In the genomic region with DNA sequence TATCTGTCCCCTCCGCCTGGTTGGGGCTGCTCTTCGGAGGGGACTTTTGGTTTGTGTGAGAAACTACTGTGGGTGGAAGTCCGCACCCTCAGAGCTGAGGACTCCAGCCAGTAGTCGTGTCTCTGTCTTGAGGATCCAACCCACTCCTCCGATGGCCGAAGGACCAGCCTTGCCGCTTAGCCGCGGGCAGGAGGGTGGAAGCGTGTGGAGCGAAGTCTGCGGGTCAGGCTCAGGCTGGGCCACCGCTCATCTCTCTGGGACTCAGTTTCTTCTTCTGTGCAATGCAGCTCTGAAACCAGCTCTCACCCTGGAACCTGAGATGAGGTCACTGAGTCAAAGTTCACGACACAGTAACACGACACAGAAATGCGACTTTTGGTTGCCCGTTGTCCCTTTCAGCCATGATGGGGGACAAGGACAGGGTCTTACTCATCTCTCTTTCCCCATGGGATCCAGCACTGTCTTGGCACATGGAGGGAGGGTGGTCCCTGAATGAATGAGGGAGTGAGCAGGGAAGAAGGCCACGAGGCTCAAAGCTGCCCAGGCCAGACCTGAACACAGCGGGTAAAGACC, we compare ENCODE assay signal across 2 cellular contexts.
A peak's percentile ranks its signal among the peaks of the same experiment; 100 is the strongest.
TF ChIP-seq lines count a peak whose summit lies in the region.

No MANE protein-coding gene starts in this region.

TF ChIP-seq in GM23338, 12 proteins besides CTCF, POLR2A, EP300 and RAD21:
- TF ChIP-seq NANOG (IDR thresholded peaks at IDR 0.05; ENCODE audit: borderline replicate concordance), result no peak
- TF ChIP-seq, protein P1, sequence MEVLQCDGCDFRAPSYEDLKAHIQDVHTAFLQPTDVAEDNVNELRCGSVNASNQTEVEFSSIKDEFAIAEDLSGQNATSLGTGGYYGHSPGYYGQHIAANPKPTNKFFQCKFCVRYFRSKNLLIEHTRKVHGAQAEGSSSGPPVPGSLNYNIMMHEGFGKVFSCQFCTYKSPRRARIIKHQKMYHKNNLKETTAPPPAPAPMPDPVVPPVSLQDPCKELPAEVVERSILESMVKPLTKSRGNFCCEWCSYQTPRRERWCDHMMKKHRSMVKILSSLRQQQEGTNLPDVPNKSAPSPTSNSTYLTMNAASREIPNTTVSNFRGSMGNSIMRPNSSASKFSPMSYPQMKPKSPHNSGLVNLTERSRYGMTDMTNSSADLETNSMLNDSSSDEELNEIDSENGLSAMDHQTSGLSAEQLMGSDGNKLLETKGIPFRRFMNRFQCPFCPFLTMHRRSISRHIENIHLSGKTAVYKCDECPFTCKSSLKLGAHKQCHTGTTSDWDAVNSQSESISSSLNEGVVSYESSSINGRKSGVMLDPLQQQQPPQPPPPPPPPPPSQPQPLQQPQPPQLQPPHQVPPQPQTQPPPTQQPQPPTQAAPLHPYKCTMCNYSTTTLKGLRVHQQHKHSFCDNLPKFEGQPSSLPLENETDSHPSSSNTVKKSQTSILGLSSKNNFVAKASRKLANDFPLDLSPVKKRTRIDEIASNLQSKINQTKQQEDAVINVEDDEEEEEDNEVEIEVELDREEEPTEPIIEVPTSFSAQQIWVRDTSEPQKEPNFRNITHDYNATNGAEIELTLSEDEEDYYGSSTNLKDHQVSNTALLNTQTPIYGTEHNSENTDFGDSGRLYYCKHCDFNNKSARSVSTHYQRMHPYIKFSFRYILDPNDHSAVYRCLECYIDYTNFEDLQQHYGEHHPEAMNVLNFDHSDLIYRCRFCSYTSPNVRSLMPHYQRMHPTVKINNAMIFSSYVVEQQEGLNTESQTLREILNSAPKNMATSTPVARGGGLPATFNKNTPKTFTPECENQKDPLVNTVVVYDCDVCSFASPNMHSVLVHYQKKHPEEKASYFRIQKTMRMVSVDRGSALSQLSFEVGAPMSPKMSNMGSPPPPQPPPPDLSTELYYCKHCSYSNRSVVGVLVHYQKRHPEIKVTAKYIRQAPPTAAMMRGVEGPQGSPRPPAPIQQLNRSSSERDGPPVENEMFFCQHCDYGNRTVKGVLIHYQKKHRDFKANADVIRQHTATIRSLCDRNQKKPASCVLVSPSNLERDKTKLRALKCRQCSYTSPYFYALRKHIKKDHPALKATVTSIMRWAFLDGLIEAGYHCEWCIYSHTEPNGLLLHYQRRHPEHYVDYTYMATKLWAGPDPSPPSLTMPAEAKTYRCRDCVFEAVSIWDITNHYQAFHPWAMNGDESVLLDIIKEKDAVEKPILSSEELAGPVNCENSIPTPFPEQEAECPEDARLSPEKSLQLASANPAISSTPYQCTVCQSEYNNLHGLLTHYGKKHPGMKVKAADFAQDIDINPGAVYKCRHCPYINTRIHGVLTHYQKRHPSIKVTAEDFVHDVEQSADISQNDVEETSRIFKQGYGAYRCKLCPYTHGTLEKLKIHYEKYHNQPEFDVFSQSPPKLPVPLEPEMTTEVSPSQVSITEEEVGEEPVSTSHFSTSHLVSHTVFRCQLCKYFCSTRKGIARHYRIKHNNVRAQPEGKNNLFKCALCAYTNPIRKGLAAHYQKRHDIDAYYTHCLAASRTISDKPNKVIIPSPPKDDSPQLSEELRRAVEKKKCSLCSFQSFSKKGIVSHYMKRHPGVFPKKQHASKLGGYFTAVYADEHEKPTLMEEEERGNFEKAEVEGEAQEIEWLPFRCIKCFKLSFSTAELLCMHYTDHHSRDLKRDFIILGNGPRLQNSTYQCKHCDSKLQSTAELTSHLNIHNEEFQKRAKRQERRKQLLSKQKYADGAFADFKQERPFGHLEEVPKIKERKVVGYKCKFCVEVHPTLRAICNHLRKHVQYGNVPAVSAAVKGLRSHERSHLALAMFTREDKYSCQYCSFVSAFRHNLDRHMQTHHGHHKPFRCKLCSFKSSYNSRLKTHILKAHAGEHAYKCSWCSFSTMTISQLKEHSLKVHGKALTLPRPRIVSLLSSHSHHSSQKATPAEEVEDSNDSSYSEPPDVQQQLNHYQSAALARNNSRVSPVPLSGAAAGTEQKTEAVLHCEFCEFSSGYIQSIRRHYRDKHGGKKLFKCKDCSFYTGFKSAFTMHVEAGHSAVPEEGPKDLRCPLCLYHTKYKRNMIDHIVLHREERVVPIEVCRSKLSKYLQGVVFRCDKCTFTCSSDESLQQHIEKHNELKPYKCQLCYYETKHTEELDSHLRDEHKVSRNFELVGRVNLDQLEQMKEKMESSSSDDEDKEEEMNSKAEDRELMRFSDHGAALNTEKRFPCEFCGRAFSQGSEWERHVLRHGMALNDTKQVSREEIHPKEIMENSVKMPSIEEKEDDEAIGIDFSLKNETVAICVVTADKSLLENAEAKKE (CRISPR knock-in tag; IDR thresholded peaks at IDR 0.05), result no peak
- no peak for TF ChIP-seq EZH2phosphoT487 (IDR thresholded peaks at IDR 0.05; ENCODE audit: unreplicated experiment)
- TF ChIP-seq STAT1 (IDR thresholded peaks at IDR 0.05; ENCODE audit: unreplicated experiment), result no peak
- no peak for TF ChIP-seq POLR2AphosphoS5 (IDR thresholded peaks at IDR 0.05; ENCODE audit: low read depth)
- TF ChIP-seq, protein P2, sequence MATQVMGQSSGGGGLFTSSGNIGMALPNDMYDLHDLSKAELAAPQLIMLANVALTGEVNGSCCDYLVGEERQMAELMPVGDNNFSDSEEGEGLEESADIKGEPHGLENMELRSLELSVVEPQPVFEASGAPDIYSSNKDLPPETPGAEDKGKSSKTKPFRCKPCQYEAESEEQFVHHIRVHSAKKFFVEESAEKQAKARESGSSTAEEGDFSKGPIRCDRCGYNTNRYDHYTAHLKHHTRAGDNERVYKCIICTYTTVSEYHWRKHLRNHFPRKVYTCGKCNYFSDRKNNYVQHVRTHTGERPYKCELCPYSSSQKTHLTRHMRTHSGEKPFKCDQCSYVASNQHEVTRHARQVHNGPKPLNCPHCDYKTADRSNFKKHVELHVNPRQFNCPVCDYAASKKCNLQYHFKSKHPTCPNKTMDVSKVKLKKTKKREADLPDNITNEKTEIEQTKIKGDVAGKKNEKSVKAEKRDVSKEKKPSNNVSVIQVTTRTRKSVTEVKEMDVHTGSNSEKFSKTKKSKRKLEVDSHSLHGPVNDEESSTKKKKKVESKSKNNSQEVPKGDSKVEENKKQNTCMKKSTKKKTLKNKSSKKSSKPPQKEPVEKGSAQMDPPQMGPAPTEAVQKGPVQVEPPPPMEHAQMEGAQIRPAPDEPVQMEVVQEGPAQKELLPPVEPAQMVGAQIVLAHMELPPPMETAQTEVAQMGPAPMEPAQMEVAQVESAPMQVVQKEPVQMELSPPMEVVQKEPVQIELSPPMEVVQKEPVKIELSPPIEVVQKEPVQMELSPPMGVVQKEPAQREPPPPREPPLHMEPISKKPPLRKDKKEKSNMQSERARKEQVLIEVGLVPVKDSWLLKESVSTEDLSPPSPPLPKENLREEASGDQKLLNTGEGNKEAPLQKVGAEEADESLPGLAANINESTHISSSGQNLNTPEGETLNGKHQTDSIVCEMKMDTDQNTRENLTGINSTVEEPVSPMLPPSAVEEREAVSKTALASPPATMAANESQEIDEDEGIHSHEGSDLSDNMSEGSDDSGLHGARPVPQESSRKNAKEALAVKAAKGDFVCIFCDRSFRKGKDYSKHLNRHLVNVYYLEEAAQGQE (IDR thresholded peaks at IDR 0.05; ENCODE audit: unreplicated experiment), result no peak
- no peak for TF ChIP-seq CREB1 (CRISPR knock-in tag; IDR thresholded peaks at IDR 0.05; ENCODE audit: low read depth)
- no peak for TF ChIP-seq EZH2 (IDR thresholded peaks at IDR 0.05; ENCODE audit: low read depth, unreplicated experiment)

TF ChIP-seq in K562, 482 proteins besides CTCF, POLR2A, EP300 and RAD21 (continues in another document):
- TF ChIP-seq, protein P3, sequence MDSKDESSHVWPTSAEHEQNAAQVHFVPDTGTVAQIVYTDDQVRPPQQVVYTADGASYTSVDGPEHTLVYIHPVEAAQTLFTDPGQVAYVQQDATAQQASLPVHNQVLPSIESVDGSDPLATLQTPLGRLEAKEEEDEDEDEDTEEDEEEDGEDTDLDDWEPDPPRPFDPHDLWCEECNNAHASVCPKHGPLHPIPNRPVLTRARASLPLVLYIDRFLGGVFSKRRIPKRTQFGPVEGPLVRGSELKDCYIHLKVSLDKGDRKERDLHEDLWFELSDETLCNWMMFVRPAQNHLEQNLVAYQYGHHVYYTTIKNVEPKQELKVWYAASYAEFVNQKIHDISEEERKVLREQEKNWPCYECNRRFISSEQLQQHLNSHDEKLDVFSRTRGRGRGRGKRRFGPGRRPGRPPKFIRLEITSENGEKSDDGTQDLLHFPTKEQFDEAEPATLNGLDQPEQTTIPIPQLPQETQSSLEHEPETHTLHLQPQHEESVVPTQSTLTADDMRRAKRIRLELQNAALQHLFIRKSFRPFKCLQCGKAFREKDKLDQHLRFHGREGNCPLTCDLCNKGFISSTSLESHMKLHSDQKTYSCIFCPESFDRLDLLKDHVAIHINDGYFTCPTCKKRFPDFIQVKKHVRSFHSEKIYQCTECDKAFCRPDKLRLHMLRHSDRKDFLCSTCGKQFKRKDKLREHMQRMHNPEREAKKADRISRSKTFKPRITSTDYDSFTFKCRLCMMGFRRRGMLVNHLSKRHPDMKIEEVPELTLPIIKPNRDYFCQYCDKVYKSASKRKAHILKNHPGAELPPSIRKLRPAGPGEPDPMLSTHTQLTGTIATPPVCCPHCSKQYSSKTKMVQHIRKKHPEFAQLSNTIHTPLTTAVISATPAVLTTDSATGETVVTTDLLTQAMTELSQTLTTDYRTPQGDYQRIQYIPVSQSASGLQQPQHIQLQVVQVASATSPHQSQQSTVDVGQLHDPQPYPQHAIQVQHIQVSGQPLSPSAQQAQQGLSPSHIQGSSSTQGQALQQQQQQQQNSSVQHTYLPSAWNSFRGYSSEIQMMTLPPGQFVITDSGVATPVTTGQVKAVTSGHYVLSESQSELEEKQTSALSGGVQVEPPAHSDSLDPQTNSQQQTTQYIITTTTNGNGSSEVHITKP (IDR thresholded peaks at IDR 0.05; ENCODE audit: partially characterized antibody), result no peak
- TF ChIP-seq, protein P4, sequence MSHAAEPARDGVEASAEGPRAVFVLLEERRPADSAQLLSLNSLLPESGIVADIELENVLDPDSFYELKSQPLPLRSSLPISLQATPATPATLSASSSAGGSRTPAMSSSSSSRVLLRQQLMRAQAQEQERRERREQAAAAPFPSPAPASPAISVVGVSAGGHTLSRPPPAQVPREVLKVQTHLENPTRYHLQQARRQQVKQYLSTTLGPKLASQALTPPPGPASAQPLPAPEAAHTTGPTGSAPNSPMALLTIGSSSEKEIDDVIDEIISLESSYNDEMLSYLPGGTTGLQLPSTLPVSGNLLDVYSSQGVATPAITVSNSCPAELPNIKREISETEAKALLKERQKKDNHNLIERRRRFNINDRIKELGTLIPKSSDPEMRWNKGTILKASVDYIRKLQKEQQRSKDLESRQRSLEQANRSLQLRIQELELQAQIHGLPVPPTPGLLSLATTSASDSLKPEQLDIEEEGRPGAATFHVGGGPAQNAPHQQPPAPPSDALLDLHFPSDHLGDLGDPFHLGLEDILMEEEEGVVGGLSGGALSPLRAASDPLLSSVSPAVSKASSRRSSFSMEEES (CRISPR knock-in tag; IDR thresholded peaks at IDR 0.05), result no peak
- TF ChIP-seq LEF1 (IDR thresholded peaks at IDR 0.05) (no peak), KDM5B (IDR thresholded peaks at IDR 0.05; ENCODE audit: insufficient replicate concordance, low read depth, low read length) (peak; percentile 23), TEAD4 (IDR thresholded peaks at IDR 0.05; ENCODE audit: low read length) (no peak), TEAD4 (CRISPR knock-in tag; IDR thresholded peaks at IDR 0.05; ENCODE audit: borderline replicate concordance) (no peak), ZNF384 (IDR thresholded peaks at IDR 0.05; ENCODE audit: low read depth, low read length) (no peak), ZNF165 (CRISPR knock-in tag; IDR thresholded peaks at IDR 0.05; ENCODE audit: borderline replicate concordance) (no peak), EZH2 (IDR thresholded peaks at IDR 0.05; ENCODE audit: borderline replicate concordance, low read depth, low read length) (peak; percentile 37; the same call in 1 of the 2 replicates), SREBF1 (IDR thresholded peaks at IDR 0.05; ENCODE audit: borderline replicate concordance, low read depth, low read length) (no peak), NFE2 (IDR thresholded peaks at IDR 0.05; ENCODE audit: low read depth) (no peak), MTF1 (CRISPR knock-in tag; IDR thresholded peaks at IDR 0.05; ENCODE audit: borderline replicate concordance) (no peak), HDAC3 (IDR thresholded peaks at IDR 0.05; ENCODE audit: borderline replicate concordance, partially characterized antibody) (no peak), ZNF140 (CRISPR knock-in tag; IDR thresholded peaks at IDR 0.05) (no peak), ZZZ3 (IDR thresholded peaks at IDR 0.05) (no peak), JUN (IDR thresholded peaks at IDR 0.05; ENCODE audit: borderline replicate concordance, low read depth, low read length) (no peak), JUN (CRISPR knock-in tag; IDR thresholded peaks at IDR 0.05; ENCODE audit: borderline replicate concordance) (no peak), NR2C2 (CRISPR knock-in tag; IDR thresholded peaks at IDR 0.05) (peak; percentile 51; the same call in 1 of the 2 replicates), NR2C2 (tag; IDR thresholded peaks at IDR 0.05) (no peak), ZNF589 (CRISPR knock-in tag; IDR thresholded peaks at IDR 0.05; ENCODE audit: low read depth) (no peak)
- TF ChIP-seq, protein P5, sequence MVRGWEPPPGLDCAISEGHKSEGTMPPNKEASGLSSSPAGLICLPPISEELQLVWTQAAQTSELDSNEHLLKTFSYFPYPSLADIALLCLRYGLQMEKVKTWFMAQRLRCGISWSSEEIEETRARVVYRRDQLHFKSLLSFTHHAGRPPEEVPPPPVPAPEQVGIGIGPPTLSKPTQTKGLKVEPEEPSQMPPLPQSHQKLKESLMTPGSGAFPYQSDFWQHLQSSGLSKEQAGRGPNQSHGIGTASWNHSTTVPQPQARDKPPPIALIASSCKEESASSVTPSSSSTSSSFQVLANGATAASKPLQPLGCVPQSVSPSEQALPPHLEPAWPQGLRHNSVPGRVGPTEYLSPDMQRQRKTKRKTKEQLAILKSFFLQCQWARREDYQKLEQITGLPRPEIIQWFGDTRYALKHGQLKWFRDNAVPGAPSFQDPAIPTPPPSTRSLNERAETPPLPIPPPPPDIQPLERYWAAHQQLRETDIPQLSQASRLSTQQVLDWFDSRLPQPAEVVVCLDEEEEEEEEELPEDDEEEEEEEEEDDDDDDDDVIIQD (CRISPR knock-in tag; IDR thresholded peaks at IDR 0.05), result no peak
- TF ChIP-seq, protein P6, sequence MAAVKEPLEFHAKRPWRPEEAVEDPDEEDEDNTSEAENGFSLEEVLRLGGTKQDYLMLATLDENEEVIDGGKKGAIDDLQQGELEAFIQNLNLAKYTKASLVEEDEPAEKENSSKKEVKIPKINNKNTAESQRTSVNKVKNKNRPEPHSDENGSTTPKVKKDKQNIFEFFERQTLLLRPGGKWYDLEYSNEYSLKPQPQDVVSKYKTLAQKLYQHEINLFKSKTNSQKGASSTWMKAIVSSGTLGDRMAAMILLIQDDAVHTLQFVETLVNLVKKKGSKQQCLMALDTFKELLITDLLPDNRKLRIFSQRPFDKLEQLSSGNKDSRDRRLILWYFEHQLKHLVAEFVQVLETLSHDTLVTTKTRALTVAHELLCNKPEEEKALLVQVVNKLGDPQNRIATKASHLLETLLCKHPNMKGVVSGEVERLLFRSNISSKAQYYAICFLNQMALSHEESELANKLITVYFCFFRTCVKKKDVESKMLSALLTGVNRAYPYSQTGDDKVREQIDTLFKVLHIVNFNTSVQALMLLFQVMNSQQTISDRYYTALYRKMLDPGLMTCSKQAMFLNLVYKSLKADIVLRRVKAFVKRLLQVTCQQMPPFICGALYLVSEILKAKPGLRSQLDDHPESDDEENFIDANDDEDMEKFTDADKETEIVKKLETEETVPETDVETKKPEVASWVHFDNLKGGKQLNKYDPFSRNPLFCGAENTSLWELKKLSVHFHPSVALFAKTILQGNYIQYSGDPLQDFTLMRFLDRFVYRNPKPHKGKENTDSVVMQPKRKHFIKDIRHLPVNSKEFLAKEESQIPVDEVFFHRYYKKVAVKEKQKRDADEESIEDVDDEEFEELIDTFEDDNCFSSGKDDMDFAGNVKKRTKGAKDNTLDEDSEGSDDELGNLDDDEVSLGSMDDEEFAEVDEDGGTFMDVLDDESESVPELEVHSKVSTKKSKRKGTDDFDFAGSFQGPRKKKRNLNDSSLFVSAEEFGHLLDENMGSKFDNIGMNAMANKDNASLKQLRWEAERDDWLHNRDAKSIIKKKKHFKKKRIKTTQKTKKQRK (IDR thresholded peaks at IDR 0.05; ENCODE audit: borderline replicate concordance, low read depth, low read length), result no peak
